8 cellular contexts compared by ENCODE assay signal in genomic region chr7:44847509-44847919, GRCh38. TPM values are rescaled to one million over a fixed set of nuclear protein-coding genes. Genes with fewer than 3 reads are reported as not detected.
DNase-seq lines count a peak whose midpoint lies in the region; ATAC-seq and TF ChIP-seq lines count a peak whose summit lies in the region.

No MANE protein-coding gene starts in this region.

- H3K4me3 ChIP-seq in mesenchymal stem cell (ENCODE audit: insufficient read depth in 1 of 2, low read depth in 1 of 2, low read length in 2 of 2), result peak overlapping the region; percentile 86 to 89

- H2BK120ac ChIP-seq in mesenchymal stem cell (ENCODE audit: low read depth, low read length), result peak overlapping the region; percentile 92

- H3K14ac ChIP-seq in mesenchymal stem cell (ENCODE audit: low read length in 2 of 2), result peak overlapping the region in 1 of 2 experiments; percentile 83

- H4K91ac ChIP-seq in mesenchymal stem cell (ENCODE audit: low read length), result peak overlapping the region; percentile 89

- H3K9me3 Mint-ChIP-seq in effector memory CD8-positive, alpha-beta T cell, result no peaks in the 10 kb centered on the region

- H3K23ac ChIP-seq in mesenchymal stem cell (ENCODE audit: low read length in 2 of 2), result no peak overlapping the region

- H3K36me3 ChIP-seq in mesenchymal stem cell (ENCODE audit: control insufficient read depth in 1 of 2, insufficient read depth in 2 of 2, low read depth in 1 of 2, low read length in 2 of 2), result no peaks in the 10 kb centered on the region

- 2% methylated on average over 23 of the region's 36 CpGs for WGBS in mesenchymal stem cell

- H3K27ac ChIP-seq in C4-2B (peak overlapping the region; percentile 87), mesenchymal stem cell (ENCODE audit: low read length, poor library complexity, severe bottlenecking) (peak overlapping the region; percentile 78)

- H2BK5ac ChIP-seq in mesenchymal stem cell (ENCODE audit: low read depth, low read length, poor library complexity, severe bottlenecking), result peak overlapping the region; percentile 79

- no peaks in the 10 kb centered on the region for H3K27me3 Mint-ChIP-seq in effector memory CD8-positive, alpha-beta T cell

- peak overlapping the region; percentile 79 for H3K4me2 ChIP-seq in mesenchymal stem cell (ENCODE audit: low read length, poor library complexity, severe bottlenecking)

- peak overlapping the region; percentile 94 for H3K9ac ChIP-seq in mesenchymal stem cell (ENCODE audit: low read length)

- TF ChIP-seq CTCF in C4-2B (conservative IDR thresholded peaks at IDR 0.05), result peak; percentile 92

- H2BK15ac ChIP-seq in mesenchymal stem cell (ENCODE audit: low read depth, poor library complexity, severe bottlenecking), result peak overlapping the region; percentile 97

- peak overlapping the region; percentile 87 to 95 for H3K4me3 Mint-ChIP-seq in effector memory CD8-positive, alpha-beta T cell

- peak overlapping the region; percentile 75 to 96 for H3K18ac ChIP-seq in mesenchymal stem cell (ENCODE audit: low read depth in 1 of 2, low read length in 2 of 2)

- peaks cover 19 to 27% of the 10 kb centered on the region in 2 donors for H3K4me1 Mint-ChIP-seq in effector memory CD8-positive, alpha-beta T cell (ENCODE audit: low read depth in 2 of 2)

- peak overlapping the region in 1 of 2 experiments; percentile 93 for H3K4ac ChIP-seq in mesenchymal stem cell (ENCODE audit: low read depth in 1 of 2, low read length in 2 of 2)

- H4K8ac ChIP-seq in mesenchymal stem cell (ENCODE audit: low read length), result peak overlapping the region; percentile 90

- peak overlapping the region; percentile 97 to 99 for H3K27ac Mint-ChIP-seq in effector memory CD8-positive, alpha-beta T cell

- peaks cover 53% of the 10 kb centered on the region for H3K36me3 Mint-ChIP-seq in effector memory CD8-positive, alpha-beta T cell (ENCODE audit: insufficient read depth)

- peaks cover 5% of the 10 kb centered on the region for H3K4me1 ChIP-seq in mesenchymal stem cell (ENCODE audit: control insufficient read depth, insufficient read depth, low read depth, low read length)

- no peak overlapping the region for H2AFZ ChIP-seq in mesenchymal stem cell (ENCODE audit: low read depth, low read length)

- no peaks in the 10 kb centered on the region for H3K79me1 ChIP-seq in mesenchymal stem cell (replicated peaks; ENCODE audit: low read length, poor library complexity, severe bottlenecking)

- H3K9me3 ChIP-seq in mesenchymal stem cell (ENCODE audit: control insufficient read depth, low read length), result no peaks in the 10 kb centered on the region

- DNase-seq in NCI-H82 (lab: John Stamatoyannopoulos, UW) (peak; percentile 90), mesenchymal stem cell (peak; percentile 91)
- DNase-seq in activated CD8-positive, alpha-beta memory T cell treated with anti-CD3 and anti-CD28 coated beads for 4 hours (ENCODE audit: low read depth in 2 of 2), result peak; percentile 66 to 67
- DNase-seq in effector memory CD8-positive, alpha-beta T cell, result peak; percentile 81 to 85 (median 83)
- peak; percentile 74 for DNase-seq in stimulated activated CD8-positive, alpha-beta memory T cell treated with anti-CD3 and anti-CD28 coated beads, Interleukin-12 subunit alpha, Interleukin-12 subunit beta, amount 100 ng/mL, for 1 hour (ENCODE audit: low read depth)

- no peak overlapping the region for H2AK5ac ChIP-seq in mesenchymal stem cell (ENCODE audit: low read length, severe bottlenecking)

- H3K27me3 ChIP-seq in mesenchymal stem cell (ENCODE audit: control insufficient read depth in 1 of 2, insufficient read depth in 1 of 2, low read length in 2 of 2), result no peaks in the 10 kb centered on the region

- peak; percentile 57 for ATAC-seq in GM19351 (IDR thresholded peaks at IDR 0.05; ENCODE audit: unreplicated experiment)
- peak; percentile 67 for ATAC-seq in HG03460 (IDR thresholded peaks at IDR 0.05; ENCODE audit: unreplicated experiment)
- peak; percentile 54 for ATAC-seq in effector memory CD8-positive, alpha-beta T cell (replicated peaks)

- no peak overlapping the region for H2BK12ac ChIP-seq in mesenchymal stem cell (ENCODE audit: low read length in 2 of 2)

RNA-seq across cellular contexts. Expression of gene H2AZ2, which starts 0.4 kb away (rescaled TPM):
- 103 TPM for polyA plus RNA-seq in mesenchymal stem cell (2013, experiment 1 of 2)
- polyA plus RNA-seq in mesenchymal stem cell (2013, experiment 2 of 2), result 102 TPM

RNA-seq across cellular contexts. Expression of gene PURB, which starts 37.8 kb away (rescaled TPM):
- 9.6 TPM for polyA plus RNA-seq in mesenchymal stem cell (2013, experiment 1 of 2)
- 9.6 TPM for polyA plus RNA-seq in mesenchymal stem cell (2013, experiment 2 of 2)

RNA-seq across cellular contexts. Expression of gene PPIA, which starts 51.0 kb away (rescaled TPM):
- 2,030 TPM for polyA plus RNA-seq in mesenchymal stem cell (2013, experiment 1 of 2)
- polyA plus RNA-seq in mesenchymal stem cell (2013, experiment 2 of 2), result 2,181 TPM

Comparison
In these comparisons a context has a peak if more than half of its experiments do, and no peak if none do; other contexts are left out.
1. Peak in every context shown above with its lines: DNase-seq, ATAC-seq, H3K4me3 ChIP-seq and H3K27ac ChIP-seq.